ENCODE assay signal across 20 cellular contexts in the genomic region with DNA sequence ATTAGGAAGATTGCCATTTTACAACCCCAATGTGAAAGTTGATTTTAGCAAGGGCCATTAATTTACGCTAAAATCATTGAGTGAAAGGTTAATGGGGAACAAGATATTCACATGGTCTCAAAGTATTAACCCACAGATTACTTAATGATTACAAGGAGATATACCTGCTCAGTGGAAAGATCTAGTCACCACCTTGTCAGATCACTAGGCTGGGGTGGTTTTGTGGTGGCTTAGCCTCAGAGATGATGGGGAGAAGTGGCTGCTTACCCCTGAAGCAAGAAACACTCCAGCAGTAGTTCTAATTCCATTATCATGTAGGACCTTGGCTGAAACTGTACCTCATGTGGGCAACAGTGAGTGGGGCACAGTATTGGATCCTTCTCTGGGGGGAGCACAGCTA. TPM values are rescaled to one million over a fixed set of nuclear protein-coding genes. Genes with fewer than 3 reads are reported as not detected.
DNase-seq lines count a peak whose midpoint lies in the region; ATAC-seq and TF ChIP-seq lines count a peak whose summit lies in the region.
"Had no signal": no experiment of that assay in that cellular context is flagged by ENCODE, and none has a peak within 500 bp of the region (broad histone marks: within the 10 kb centered on the region; RNA-seq: fewer than 3 reads in every experiment).

No MANE protein-coding gene starts in this region.

- H3K27me3 ChIP-seq in neuronal stem cell (ENCODE audit: control insufficient read depth in 3 of 3, insufficient read depth in 3 of 3, low read depth in 1 of 3, low read length in 3 of 3), result peaks cover 0 to 7% (median 0%) of the 10 kb centered on the region in 3 experiments
- H3K27me3 ChIP-seq: BLaER1 had no signal

- peaks cover 0 to 2% of the 10 kb centered on the region in 2 donors for H3K9me3 ChIP-seq in neuronal stem cell (replicated peaks in 1 of 2; ENCODE audit: control insufficient read depth in 2 of 2, insufficient read depth in 1 of 2, low read depth in 1 of 2, low read length in 2 of 2)
- H3K9me3 ChIP-seq: BLaER1, Caco-2 had no signal

- no peak overlapping the region for H3K23ac ChIP-seq in neuronal stem cell (ENCODE audit: low read depth, low read length, poor library complexity)

- no peak overlapping the region for H2AK5ac ChIP-seq in neuronal stem cell (ENCODE audit: low read depth, low read length)

- no peaks in the 10 kb centered on the region for H3K27me3 Mint-ChIP-seq in activated CD8-positive, alpha-beta memory T cell treated with anti-CD3 and anti-CD28 coated beads, Interleukin-2, amount 10 ng/mL, durations not matched to agents 7 days and 5 days
- H3K27me3 Mint-ChIP-seq in activated CD8-positive, alpha-beta T cell treated with anti-CD3 and anti-CD28 coated beads, Interleukin-2, amount 10 ng/mL, durations not matched to agents 7 days and 5 days (ENCODE audit: low read depth), result no peaks in the 10 kb centered on the region
- H3K27me3 Mint-ChIP-seq: B cell had no signal

- no peak overlapping the region for H2BK5ac ChIP-seq in neuronal stem cell (ENCODE audit: low read length)

- DNase-seq in activated CD8-positive, alpha-beta memory T cell treated with anti-CD3 and anti-CD28 coated beads, Interleukin-2, amount 10 ng/mL, durations not matched to agents 7 days and 5 days, result peak; percentile 44
- DNase-seq in activated CD8-positive, alpha-beta memory T cell treated with anti-CD3 and anti-CD28 coated beads, Interleukin-2, amount 50 U/mL, for 48 hours, result no peak
- no peak for DNase-seq in activated CD8-positive, alpha-beta T cell treated with anti-CD3 and anti-CD28 coated beads, Interleukin-2, amount 10 ng/mL, durations not matched to agents 7 days and 5 days
- DNase-seq in neuronal stem cell (ENCODE audit: low spot score) (no peak), GM10248 (ENCODE audit: extremely low spot score) (no peak), GDM1 (lab: John Stamatoyannopoulos, UW) (no peak)
- no peak for DNase-seq in stimulated activated naive CD8-positive, alpha-beta T cell treated with anti-CD3 and anti-CD28 coated beads, Interleukin-15, Interleukin-2, amounts not matched to agents 100 U/mL and 50 U/mL, for 24 hours
- DNase-seq: Caco-2; CD4-positive, CD25-positive, alpha-beta regulatory T cell; CD8-positive, alpha-beta T cell; DMS153; DND-41; GM23248; H9 had no signal

- no peak overlapping the region for H3K4me2 ChIP-seq in neuronal stem cell (ENCODE audit: insufficient read depth, low read length, poor library complexity, severe bottlenecking)
- H3K4me2 ChIP-seq: BLaER1 had no signal

- H3K9me3 Mint-ChIP-seq in activated CD8-positive, alpha-beta memory T cell treated with anti-CD3 and anti-CD28 coated beads, Interleukin-2, amount 10 ng/mL, durations not matched to agents 7 days and 5 days (ENCODE audit: low read depth), result no peaks in the 10 kb centered on the region
- H3K9me3 Mint-ChIP-seq in activated CD8-positive, alpha-beta T cell treated with anti-CD3 and anti-CD28 coated beads, Interleukin-2, amount 10 ng/mL, durations not matched to agents 7 days and 5 days (ENCODE audit: insufficient read depth), result no peaks in the 10 kb centered on the region
- H3K9me3 Mint-ChIP-seq: CD8-positive, alpha-beta T cell; H9 had no signal

- no peak overlapping the region for H3K4me3 Mint-ChIP-seq in activated CD8-positive, alpha-beta memory T cell treated with anti-CD3 and anti-CD28 coated beads, Interleukin-2, amount 10 ng/mL, durations not matched to agents 7 days and 5 days
- no peak overlapping the region for H3K4me3 Mint-ChIP-seq in activated CD8-positive, alpha-beta T cell treated with anti-CD3 and anti-CD28 coated beads, Interleukin-2, amount 10 ng/mL, durations not matched to agents 7 days and 5 days
- H3K4me3 Mint-ChIP-seq: B cell; CD4-positive, CD25-positive, alpha-beta regulatory T cell; CD8-positive, alpha-beta T cell; H9 had no signal

- H3K18ac ChIP-seq in neuronal stem cell (ENCODE audit: low read length), result peak overlapping the region; percentile 5

- no peak overlapping the region for H2BK15ac ChIP-seq in neuronal stem cell (ENCODE audit: low read length)

- H2AFZ ChIP-seq in neuronal stem cell (ENCODE audit: low read length), result no peak overlapping the region
- H2AFZ ChIP-seq: GM23248 had no signal

- no peak overlapping the region for H2BK12ac ChIP-seq in neuronal stem cell (ENCODE audit: low read length)

- peaks cover 0 to 2% of the 10 kb centered on the region in 2 donors for H3K4me1 ChIP-seq in neuronal stem cell (ENCODE audit: control insufficient read depth in 2 of 2, insufficient read depth in 1 of 2, low read depth in 1 of 2, low read length in 2 of 2)

- no CpG with 5 or more reads among the region's 1 CpG for WGBS in neuronal stem cell (ENCODE audit: extremely low coverage in 2 of 2, insufficient read length in 2 of 2, insufficient replicate concordance in 1 of 2), 2 donors

- no peak for ATAC-seq in activated CD8-positive, alpha-beta memory T cell treated with anti-CD3 and anti-CD28 coated beads, Interleukin-2, amount 10 ng/mL, durations not matched to agents 7 days and 5 days
- peak; percentile 47 for ATAC-seq in activated CD8-positive, alpha-beta T cell treated with anti-CD3 and anti-CD28 coated beads, Interleukin-2, amount 10 ng/mL, durations not matched to agents 7 days and 5 days
- peak; percentile 52 for ATAC-seq in stimulated activated naive CD8-positive, alpha-beta T cell treated with anti-CD3 and anti-CD28 coated beads, Interleukin-15, Interleukin-2, amounts not matched to agents 100 U/mL and 50 U/mL, for 24 hours
- no peak for ATAC-seq in GM19035 (IDR thresholded peaks at IDR 0.05; ENCODE audit: unreplicated experiment)
- ATAC-seq: CD8-positive, alpha-beta T cell; HCT116 had no signal

- H3K4me3 ChIP-seq in neuronal stem cell (ENCODE audit: low read length in 2 of 2), result peak overlapping the region in 1 of 2 donors; percentile 16
- H3K4me3 ChIP-seq: BLaER1, GM23248 had no signal

- H3K9ac ChIP-seq in neuronal stem cell (ENCODE audit: low read depth, low read length, poor library complexity), result no peak overlapping the region
- H3K9ac ChIP-seq: BLaER1, GM23248 had no signal

- no peak overlapping the region for H3K27ac ChIP-seq in neuronal stem cell (replicated peaks; ENCODE audit: low read length)
- H3K27ac ChIP-seq: 22Rv1, BLaER1, C4-2B, GM23248 had no signal

- H3K4ac ChIP-seq in neuronal stem cell (ENCODE audit: low read length), result no peak overlapping the region

- H3K36me3 Mint-ChIP-seq in activated CD8-positive, alpha-beta memory T cell treated with anti-CD3 and anti-CD28 coated beads, Interleukin-2, amount 10 ng/mL, durations not matched to agents 7 days and 5 days, result no peaks in the 10 kb centered on the region
- H3K36me3 Mint-ChIP-seq in activated CD8-positive, alpha-beta T cell treated with anti-CD3 and anti-CD28 coated beads, Interleukin-2, amount 10 ng/mL, durations not matched to agents 7 days and 5 days (ENCODE audit: low read depth), result no peaks in the 10 kb centered on the region
- H3K36me3 Mint-ChIP-seq: CD4-positive, CD25-positive, alpha-beta regulatory T cell; CD8-positive, alpha-beta T cell had no signal

- no peak overlapping the region for H3K14ac ChIP-seq in neuronal stem cell (ENCODE audit: low read length)

- no peak for TF ChIP-seq CTCF in GM10248 (IDR thresholded peaks at IDR 0.05; ENCODE audit: control extremely low read depth, extremely low read depth, low read depth, missing control alignments)

- H3K36me3 ChIP-seq in neuronal stem cell (replicated peaks in 1 of 2; ENCODE audit: control insufficient read depth in 2 of 2, insufficient read depth in 2 of 2, low read length in 2 of 2), result no peaks in the 10 kb centered on the region
- H3K36me3 ChIP-seq: BLaER1 had no signal

- H4K8ac ChIP-seq in neuronal stem cell (ENCODE audit: low read depth, low read length), result no peak overlapping the region

- no peak overlapping the region for H2BK120ac ChIP-seq in neuronal stem cell (ENCODE audit: low read depth, low read length)

- CTCF ChIA-PET in activated CD8-positive, alpha-beta memory T cell treated with anti-CD3 and anti-CD28 coated beads, Interleukin-2, amount 10 ng/mL, durations not matched to agents 7 days and 5 days (lab: Charles Lee), result no interaction called here
- CTCF ChIA-PET in activated CD8-positive, alpha-beta T cell treated with anti-CD3 and anti-CD28 coated beads, Interleukin-2, amount 10 ng/mL, durations not matched to agents 7 days and 5 days (lab: Charles Lee), result no interaction called here
- CTCF ChIA-PET in GM10248 (lab: Yijun Ruan, JAX), result no interaction called here

- no peaks in the 10 kb centered on the region for H3K4me1 Mint-ChIP-seq in activated CD8-positive, alpha-beta memory T cell treated with anti-CD3 and anti-CD28 coated beads, Interleukin-2, amount 10 ng/mL, durations not matched to agents 7 days and 5 days
- peaks cover 2% of the 10 kb centered on the region for H3K4me1 Mint-ChIP-seq in activated CD8-positive, alpha-beta T cell treated with anti-CD3 and anti-CD28 coated beads, Interleukin-2, amount 10 ng/mL, durations not matched to agents 7 days and 5 days (ENCODE audit: low read depth)
- H3K4me1 Mint-ChIP-seq: B cell; CD4-positive, CD25-positive, alpha-beta regulatory T cell had no signal

- H3K79me1 ChIP-seq in neuronal stem cell (ENCODE audit: low read depth, low read length), result no peaks in the 10 kb centered on the region

- POLR2A ChIA-PET in activated CD8-positive, alpha-beta T cell treated with anti-CD3 and anti-CD28 coated beads, Interleukin-2, amount 10 ng/mL, durations not matched to agents 7 days and 5 days (lab: Charles Lee), result no interaction called here
- POLR2A ChIA-PET in GM10248 (lab: Yijun Ruan, JAX), result no interaction called here

- no peak overlapping the region for H4K91ac ChIP-seq in neuronal stem cell (ENCODE audit: low read depth, low read length, poor library complexity)

- H3K27ac Mint-ChIP-seq in activated CD8-positive, alpha-beta memory T cell treated with anti-CD3 and anti-CD28 coated beads, Interleukin-2, amount 10 ng/mL, durations not matched to agents 7 days and 5 days, result no peak overlapping the region
- H3K27ac Mint-ChIP-seq in activated CD8-positive, alpha-beta T cell treated with anti-CD3 and anti-CD28 coated beads, Interleukin-2, amount 10 ng/mL, durations not matched to agents 7 days and 5 days, result no peak overlapping the region
- H3K27ac Mint-ChIP-seq: B cell; CD4-positive, CD25-positive, alpha-beta regulatory T cell; CD8-positive, alpha-beta T cell; H9 had no signal

RNA-seq across cellular contexts. Expression of gene TRIM33, which starts 20.1 kb away (rescaled TPM):
- total RNA-seq in activated CD8-positive, alpha-beta memory T cell treated with anti-CD3 and anti-CD28 coated beads, Interleukin-2, amount 10 ng/mL, durations not matched to agents 7 days and 5 days, result 10 to 100 TPM; 39.0 to 40.1 TPM
- total RNA-seq in activated CD8-positive, alpha-beta T cell treated with anti-CD3 and anti-CD28 coated beads, Interleukin-2, amount 10 ng/mL, durations not matched to agents 7 days and 5 days, result 10 to 100 TPM; 39.5 to 43.4 TPM
- 38.1 TPM for polyA plus RNA-seq in neuronal stem cell (2013, experiment 1 of 2)
- 42.1 TPM for polyA plus RNA-seq in neuronal stem cell (2013, experiment 2 of 2)

RNA-seq across cellular contexts. Expression of gene BCAS2, which starts 50.3 kb away (rescaled TPM):
- 10 to 100 TPM; 36.3 to 44.1 TPM for total RNA-seq in activated CD8-positive, alpha-beta memory T cell treated with anti-CD3 and anti-CD28 coated beads, Interleukin-2, amount 10 ng/mL, durations not matched to agents 7 days and 5 days
- total RNA-seq in activated CD8-positive, alpha-beta T cell treated with anti-CD3 and anti-CD28 coated beads, Interleukin-2, amount 10 ng/mL, durations not matched to agents 7 days and 5 days, result 10 to 100 TPM; 43.4 to 47.5 TPM
- polyA plus RNA-seq in neuronal stem cell (2013, experiment 1 of 2), result 52.1 TPM
- polyA plus RNA-seq in neuronal stem cell (2013, experiment 2 of 2), result 51.9 TPM

Comparison
In these comparisons a context has a peak if more than half of its experiments do, and no peak if none do; other contexts are left out.
1. ATAC-seq: peak in activated CD8-positive, alpha-beta T cell treated with anti-CD3 and anti-CD28 coated beads, Interleukin-2, amount 10 ng/mL, durations not matched to agents 7 days and 5 days (single experiment) and stimulated activated naive CD8-positive, alpha-beta T cell treated with anti-CD3 and anti-CD28 coated beads, Interleukin-15, Interleukin-2, amounts not matched to agents 100 U/mL and 50 U/mL, for 24 hours (single experiment); none in activated CD8-positive, alpha-beta memory T cell treated with anti-CD3 and anti-CD28 coated beads, Interleukin-2, amount 10 ng/mL, durations not matched to agents 7 days and 5 days (single experiment) and GM19035 (single experiment).